1 cellular context compared by ENCODE assay signal in the genomic region with DNA sequence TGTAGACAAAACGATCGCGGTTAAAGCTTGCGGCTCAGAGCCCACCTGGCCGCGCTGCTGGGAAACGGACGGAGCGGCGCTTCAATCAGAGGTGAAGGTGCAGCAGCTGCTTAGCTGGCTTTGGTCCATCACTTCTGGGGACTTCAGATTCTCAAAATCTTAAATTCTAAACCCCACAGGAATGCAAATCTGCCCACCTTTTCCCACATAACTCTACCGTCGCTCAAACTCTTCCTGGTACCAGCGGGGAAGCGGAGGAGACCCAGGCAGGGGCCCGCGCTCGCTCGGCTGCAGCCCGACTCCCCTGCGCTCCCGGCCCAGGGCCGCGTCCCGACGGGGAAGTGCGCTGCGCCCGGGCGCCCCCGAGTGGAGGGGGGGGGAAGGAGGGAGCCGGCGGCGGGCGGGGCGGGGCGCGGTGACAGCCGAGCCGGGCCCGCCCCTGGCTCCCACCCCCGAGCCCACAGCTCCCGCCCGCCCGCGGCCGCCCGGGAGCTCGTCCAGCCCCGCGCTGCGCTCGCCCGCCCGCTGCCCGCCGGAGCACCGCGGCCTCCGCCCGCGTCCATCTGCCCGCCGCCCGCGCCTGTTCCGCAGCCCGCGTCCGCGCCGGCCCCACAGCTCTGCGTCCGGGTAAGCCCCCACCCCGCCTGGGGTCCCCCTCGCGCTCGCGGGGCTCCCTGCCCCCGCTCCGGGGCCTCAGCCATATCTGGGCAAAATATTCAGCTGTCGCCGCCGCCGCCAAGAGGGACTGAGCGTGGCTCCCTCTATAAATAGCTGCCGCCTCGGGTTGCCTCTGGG.
TF ChIP-seq lines count a peak whose summit lies in the region.

A gene (plus strand): TSS at position 490 of the 795 bp plus-strand sequence. CDS start 22,523 bp downstream, outside the sequence.

TF ChIP-seq in Ishikawa, 13 proteins besides CTCF, POLR2A, EP300 and RAD21 (continued from another document):
- TF ChIP-seq, protein P1, sequence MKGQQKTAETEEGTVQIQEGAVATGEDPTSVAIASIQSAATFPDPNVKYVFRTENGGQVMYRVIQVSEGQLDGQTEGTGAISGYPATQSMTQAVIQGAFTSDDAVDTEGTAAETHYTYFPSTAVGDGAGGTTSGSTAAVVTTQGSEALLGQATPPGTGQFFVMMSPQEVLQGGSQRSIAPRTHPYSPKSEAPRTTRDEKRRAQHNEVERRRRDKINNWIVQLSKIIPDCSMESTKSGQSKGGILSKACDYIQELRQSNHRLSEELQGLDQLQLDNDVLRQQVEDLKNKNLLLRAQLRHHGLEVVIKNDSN (IDR thresholded peaks at IDR 0.05): no peak
- peak; percentile 70 for TF ChIP-seq ZBTB7A (IDR thresholded peaks at IDR 0.05; ENCODE audit: low read depth)
- TF ChIP-seq CREB1 (IDR thresholded peaks at IDR 0.05; ENCODE audit: low read depth): no peak
- TF ChIP-seq TEAD4 (IDR thresholded peaks at IDR 0.05): 0 out of 2 replicates have a peak, but pooled peaks have one; percentile 25
- no peak; the same call in 1 of the 2 replicates for TF ChIP-seq TAF1 (IDR thresholded peaks at IDR 0.05; ENCODE audit: low read depth)
- TF ChIP-seq FOXM1 (IDR thresholded peaks at IDR 0.05; ENCODE audit: borderline replicate concordance, low read depth): no peak
- peak; percentile 74 for TF ChIP-seq NFIC (IDR thresholded peaks at IDR 0.05)
- TF ChIP-seq, protein P2, sequence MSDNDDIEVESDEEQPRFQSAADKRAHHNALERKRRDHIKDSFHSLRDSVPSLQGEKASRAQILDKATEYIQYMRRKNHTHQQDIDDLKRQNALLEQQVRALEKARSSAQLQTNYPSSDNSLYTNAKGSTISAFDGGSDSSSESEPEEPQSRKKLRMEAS (IDR thresholded peaks at IDR 0.05): 0 out of 2 replicates have a peak, but pooled peaks have one; percentile 13
- TF ChIP-seq TCF12 (IDR thresholded peaks at IDR 0.05; ENCODE audit: low read depth): no peak
- TF ChIP-seq CEBPB (IDR thresholded peaks at IDR 0.05): no peak
- TF ChIP-seq YY1 (IDR thresholded peaks at IDR 0.05; ENCODE audit: low read depth): peak; percentile 18; the same call in 1 of the 2 replicates
